Comparison of ENCODE assay signal across 10 cellular contexts in the genomic region with DNA sequence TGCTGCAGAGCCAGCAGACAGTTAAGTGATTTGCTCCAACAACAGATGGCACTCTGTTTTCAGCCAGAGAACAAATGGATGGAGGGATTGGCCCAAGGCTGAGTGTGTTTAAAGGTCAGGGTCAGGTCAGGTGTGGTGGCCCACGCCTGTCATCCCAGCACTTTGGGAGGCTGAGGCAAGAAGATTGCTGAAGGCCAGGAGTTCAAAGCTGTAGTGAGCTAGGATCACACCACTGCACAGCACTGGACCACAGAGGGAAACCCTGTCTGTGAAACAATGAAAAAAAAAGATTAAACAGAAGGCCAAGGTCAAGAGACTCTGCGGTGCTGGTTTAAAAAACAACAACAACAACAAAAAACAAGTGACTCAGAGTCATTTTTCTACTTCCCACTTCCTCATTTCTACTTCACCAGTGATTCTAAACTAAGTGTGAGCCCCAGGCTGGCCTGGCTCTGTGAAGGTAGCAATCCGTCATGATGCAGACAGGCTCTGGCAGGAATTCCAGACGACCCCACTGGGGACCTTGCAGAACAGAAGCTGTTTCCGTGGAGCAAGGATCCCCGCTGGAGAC. TPM values are rescaled to one million over a fixed set of nuclear protein-coding genes. Genes with fewer than 3 reads are reported as not detected.
DNase-seq lines count a peak whose midpoint lies in the region; ATAC-seq and TF ChIP-seq lines count a peak whose summit lies in the region.
"Had no signal": no experiment of that assay in that cellular context is flagged by ENCODE, and none has a peak within 500 bp of the region (broad histone marks: within the 10 kb centered on the region; RNA-seq: fewer than 3 reads in every experiment).

No MANE protein-coding gene starts in this region.

- no peak for TF ChIP-seq CTCF in spleen (IDR thresholded peaks at IDR 0.05 in 8 of 11, conservative IDR thresholded peaks at IDR 0.05 in 3 of 11)

- H3K4me3 Mint-ChIP-seq in activated T-helper 1 cell treated with anti-CD3 and anti-CD28 coated beads, Interleukin-12 subunit alpha, Interleukin-12 subunit beta, Interleukin-2, Interleukin-4 antibody, amounts not matched to agents 30 ng/mL and 10 ng/mL and 1 ng/mL, durations not matched to agents 14 hours and 24 hours and 36 hours = no peak overlapping the region

- H3K4me1 Mint-ChIP-seq in activated T-helper 1 cell treated with anti-CD3 and anti-CD28 coated beads, Interleukin-12 subunit alpha, Interleukin-12 subunit beta, Interleukin-2, Interleukin-4 antibody, amounts not matched to agents 30 ng/mL and 10 ng/mL and 1 ng/mL, durations not matched to agents 14 hours and 24 hours and 36 hours (ENCODE audit: low read depth) = peaks cover 19% of the 10 kb centered on the region

- intact Hi-C loops in spleen (cut with DNase I; ENCODE audit: low total_unique reads) = no loop called here
- intact Hi-C loops in activated T-helper 1 cell treated with anti-CD3 and anti-CD28 coated beads, Interleukin-12 subunit alpha, Interleukin-12 subunit beta, Interleukin-2, Interleukin-4 antibody, amounts not matched to agents 30 ng/mL and 10 ng/mL and 1 ng/mL, durations not matched to agents 14 hours and 24 hours and 36 hours (cut with micrococcal nuclease) = no loop called here

- peaks cover 1% of the 10 kb centered on the region for H3K36me3 Mint-ChIP-seq in activated T-helper 1 cell treated with anti-CD3 and anti-CD28 coated beads, Interleukin-12 subunit alpha, Interleukin-12 subunit beta, Interleukin-2, Interleukin-4 antibody, amounts not matched to agents 30 ng/mL and 10 ng/mL and 1 ng/mL, durations not matched to agents 14 hours and 24 hours and 36 hours (ENCODE audit: low read depth)

- H3K4me1 ChIP-seq in spleen = peaks cover 0 to 24% (median 14%) of the 10 kb centered on the region in 6 donors

- no peaks in the 10 kb centered on the region for H3K9me3 ChIP-seq in spleen

- ATAC-seq in GM18499 (IDR thresholded peaks at IDR 0.05; ENCODE audit: insufficient read depth, unreplicated experiment) = peak; percentile 76
- peak; percentile 73 for ATAC-seq in GM21381 (IDR thresholded peaks at IDR 0.05; ENCODE audit: unreplicated experiment)
- ATAC-seq in HG03354 (IDR thresholded peaks at IDR 0.05; ENCODE audit: poor library complexity, severe bottlenecking, unreplicated experiment) = peak; percentile 88
- ATAC-seq: SK-N-SH treated with all-trans-retinoic acid at 6 μM for 48 hours had no signal

- H3K9me3 Mint-ChIP-seq in activated T-helper 1 cell treated with anti-CD3 and anti-CD28 coated beads, Interleukin-12 subunit alpha, Interleukin-12 subunit beta, Interleukin-2, Interleukin-4 antibody, amounts not matched to agents 30 ng/mL and 10 ng/mL and 1 ng/mL, durations not matched to agents 14 hours and 24 hours and 36 hours = no peaks in the 10 kb centered on the region

- no peaks in the 10 kb centered on the region for H3K36me3 ChIP-seq in spleen

- no peak overlapping the region for H3K4me3 ChIP-seq in spleen

- 18 to 34% (median 21%) methylated on average over 6 of the region's 6 CpGs for WGBS in spleen, 5 donors

- DNase-seq in cerebellum (ENCODE audit: low spot score) = peak; percentile 55
- no peak for DNase-seq in spleen
- no peak for DNase-seq in dedifferentiated amniotic fluid mesenchymal stem cell (ENCODE audit: extremely low spot score)
- no peak for DNase-seq in activated T-helper 1 cell treated with anti-CD3 and anti-CD28 coated beads, Interleukin-12 subunit alpha, Interleukin-12 subunit beta, Interleukin-2, Interleukin-4 antibody, amounts not matched to agents 30 ng/mL and 10 ng/mL and 1 ng/mL, durations not matched to agents 14 hours and 24 hours and 36 hours (ENCODE audit: low spot score)
- no peak for DNase-seq in NCI-H226
- DNase-seq: aorta had no signal

- TF ChIP-seq POLR2A in spleen (IDR thresholded peaks at IDR 0.05) = no peak

- H3K27me3 Mint-ChIP-seq in activated T-helper 1 cell treated with anti-CD3 and anti-CD28 coated beads, Interleukin-12 subunit alpha, Interleukin-12 subunit beta, Interleukin-2, Interleukin-4 antibody, amounts not matched to agents 30 ng/mL and 10 ng/mL and 1 ng/mL, durations not matched to agents 14 hours and 24 hours and 36 hours (ENCODE audit: insufficient read depth) = peaks cover 6% of the 10 kb centered on the region

- peak overlapping the region in 4 of 8 donors; percentile 7 to 43 (median 23) for H3K27ac ChIP-seq in spleen

- H3K27ac Mint-ChIP-seq in activated T-helper 1 cell treated with anti-CD3 and anti-CD28 coated beads, Interleukin-12 subunit alpha, Interleukin-12 subunit beta, Interleukin-2, Interleukin-4 antibody, amounts not matched to agents 30 ng/mL and 10 ng/mL and 1 ng/mL, durations not matched to agents 14 hours and 24 hours and 36 hours = no peak overlapping the region

- no peaks in the 10 kb centered on the region for H3K27me3 ChIP-seq in spleen (replicated peaks in 1 of 7)

RNA-seq across cellular contexts. Expression of a gene that starts 42.5 kb away (rescaled TPM):
- total RNA-seq in cerebellum (22.7 TPM), spleen (10 to 100 TPM in 2 of 7 donors, 1 to 10 TPM in 5; 4.3 to 12.2 (median 6.6) TPM)
- 1 to 10 TPM; 1.4 to 2.1 (median 1.5) TPM for polyA plus RNA-seq in spleen
- 3.9 and 4.6 TPM in 2 replicates for total RNA-seq in activated T-helper 1 cell treated with anti-CD3 and anti-CD28 coated beads, Interleukin-12 subunit alpha, Interleukin-12 subunit beta, Interleukin-2, Interleukin-4 antibody, amounts not matched to agents 30 ng/mL and 10 ng/mL and 1 ng/mL, durations not matched to agents 14 hours and 24 hours and 36 hours
